Comparison of ENCODE assay signal across 21 cellular contexts in genomic region chr5:154528005-154528594, GRCh38. TPM values are rescaled to one million over a fixed set of nuclear protein-coding genes. Genes with fewer than 3 reads are reported as not detected.
DNase-seq lines count a peak whose midpoint lies in the region; ATAC-seq and TF ChIP-seq lines count a peak whose summit lies in the region.
"Had no signal": no experiment of that assay in that cellular context is flagged by ENCODE, and none has a peak within 500 bp of the region (broad histone marks: within the 10 kb centered on the region; RNA-seq: fewer than 3 reads in every experiment).

No MANE protein-coding gene starts in this region.

- no peak for TF ChIP-seq EP300 in sigmoid colon (IDR thresholded peaks at IDR 0.05)

- DNase-seq in NCI-H1436 (lab: John Stamatoyannopoulos, UW): peak; percentile 13
- no peak for DNase-seq in NCI-H1436 treated with DMSO at 0.1 percent for 48 hours (lab: John Stamatoyannopoulos, UW)
- peak; percentile 20 for DNase-seq in DMS79 treated with DMSO at 0.1 percent for 48 hours (lab: John Stamatoyannopoulos, UW)
- peak; percentile 5 for DNase-seq in sigmoid colon
- no peak for DNase-seq in caudate nucleus (lab: John Stamatoyannopoulos, UW)
- DNase-seq: AML-193; CD4-positive, alpha-beta memory T cell; DMS153; DND-41; EL; H7; IMR-90 had no signal

- ATAC-seq in SK-N-SH treated with all-trans-retinoic acid at 6 μM for 48 hours: no peak
- no peak for ATAC-seq in GM18873 (IDR thresholded peaks at IDR 0.05; ENCODE audit: low FRiP score, unreplicated experiment)
- ATAC-seq: A549, GM23338, HCT116 had no signal

- H3K4me1 ChIP-seq in sigmoid colon: peaks cover 0 to 22% (median 15%) of the 10 kb centered on the region in 4 donors
- H3K4me1 ChIP-seq: BLaER1 had no signal

- no peak overlapping the region for H3K4me3 ChIP-seq in sigmoid colon
- H3K4me3 ChIP-seq: A549, BLaER1, GM12878, GM23338 had no signal

- WGBS in sigmoid colon, 2 donors: 84 to 85% methylated on average over 5 of the region's 5 CpGs

- no peak for TF ChIP-seq CTCF in sigmoid colon (IDR thresholded peaks at IDR 0.05)

- no peaks in the 10 kb centered on the region for H3K27me3 ChIP-seq in sigmoid colon
- H3K27me3 ChIP-seq: BLaER1 had no signal

- H3K36me3 ChIP-seq in sigmoid colon: no peaks in the 10 kb centered on the region
- H3K36me3 ChIP-seq: BLaER1 had no signal

- no peaks in the 10 kb centered on the region for H3K9me3 ChIP-seq in sigmoid colon
- H3K9me3 ChIP-seq: BLaER1 had no signal

- no peak for TF ChIP-seq POLR2A in sigmoid colon (IDR thresholded peaks at IDR 0.05)

- H3K27ac ChIP-seq in sigmoid colon (no peak overlapping the region), caudate nucleus (ENCODE audit: low read depth, low read length) (no peak overlapping the region)
- H3K27ac ChIP-seq: 22Rv1, A549, BLaER1 had no signal

- intact Hi-C loops in sigmoid colon (cut with DNase I): no loop called here

TF ChIP-seq in SK-N-SH treated with all-trans-retinoic acid at 6 μM for 48 hours, 23 proteins besides CTCF, POLR2A, EP300 and RAD21:
- TF ChIP-seq ZNF565 (CRISPR knock-in tag; conservative IDR thresholded peaks at IDR 0.05; ENCODE audit: low read depth) (0 out of 2 replicates have a peak, but pooled peaks have one; percentile 55), ISL1 (CRISPR knock-in tag; IDR thresholded peaks at IDR 0.05) (peak; percentile 93), PPARA (CRISPR knock-in tag; IDR thresholded peaks at IDR 0.05; ENCODE audit: borderline replicate concordance) (no peak), ZC3H10 (CRISPR knock-in tag; IDR thresholded peaks at IDR 0.05) (no peak), ZFP3 (CRISPR knock-in tag; IDR thresholded peaks at IDR 0.05) (no peak), ZNF8 (CRISPR knock-in tag; IDR thresholded peaks at IDR 0.05) (0 out of 2 replicates have a peak, but pooled peaks have one; percentile 42), TOX (CRISPR knock-in tag; IDR thresholded peaks at IDR 0.05; ENCODE audit: borderline replicate concordance) (no peak), PATZ1 (CRISPR knock-in tag; IDR thresholded peaks at IDR 0.05; ENCODE audit: borderline replicate concordance) (no peak), ZFP30 (CRISPR knock-in tag; IDR thresholded peaks at IDR 0.05) (no peak), TCF4 (CRISPR knock-in tag; IDR thresholded peaks at IDR 0.05; ENCODE audit: borderline replicate concordance) (peak; percentile 89; the same call in 1 of the 2 replicates), ARNTL (CRISPR knock-in tag; IDR thresholded peaks at IDR 0.05; ENCODE audit: borderline replicate concordance, low read depth) (no peak), RARB (CRISPR knock-in tag; IDR thresholded peaks at IDR 0.05) (no peak), ZNF70 (CRISPR knock-in tag; IDR thresholded peaks at IDR 0.05) (peak; percentile 47; the same call in 1 of the 2 replicates), GLIS3 (CRISPR knock-in tag; IDR thresholded peaks at IDR 0.05) (no peak), CSRNP3 (CRISPR knock-in tag; IDR thresholded peaks at IDR 0.05) (peak; percentile 54; the same call in 1 of the 2 replicates), SNAI2 (CRISPR knock-in tag; IDR thresholded peaks at IDR 0.05) (peak; percentile 41; the same call in 1 of the 2 replicates), TSHZ2 (CRISPR knock-in tag; IDR thresholded peaks at IDR 0.05) (peak; percentile 89; the same call in 1 of the 2 replicates), CREB5 (CRISPR knock-in tag; IDR thresholded peaks at IDR 0.05; ENCODE audit: low read depth) (peak; percentile 50; the same call in 1 of the 2 replicates), CSDC2 (CRISPR knock-in tag; IDR thresholded peaks at IDR 0.05) (no peak), OSR1 (CRISPR knock-in tag; IDR thresholded peaks at IDR 0.05) (no peak), BACH2 (CRISPR knock-in tag; IDR thresholded peaks at IDR 0.05; ENCODE audit: borderline replicate concordance) (no peak), POU6F1 (CRISPR knock-in tag; IDR thresholded peaks at IDR 0.05; ENCODE audit: borderline replicate concordance, low read depth) (no peak), ESRRG (CRISPR knock-in tag; IDR thresholded peaks at IDR 0.05) (0 out of 2 replicates have a peak, but pooled peaks have one; percentile 11)

RNA-seq across cellular contexts. Expression of gene HAND1, which starts 50.1 kb away (rescaled TPM):
- total RNA-seq in sigmoid colon: 10 to 100 TPM; 45.6 to 69.2 (median 48.9) TPM
- 1 to 10 TPM in 2 of 3 donors, not detected in 1; 2.4 to 6.8 TPM for polyA plus RNA-seq in sigmoid colon
- total RNA-seq: CD4-positive, alpha-beta memory T cell; GM23338; H7; IMR-90 had no signal
- polyA plus RNA-seq: CD14-positive monocyte; CD4-positive, alpha-beta memory T cell; GM23338; IMR-90 had no signal

Comparison
In these comparisons a context has a peak if more than half of its experiments do, and no peak if none do; other contexts are left out.
1. DNase-seq: peak in NCI-H1436 (single experiment), DMS79 treated with DMSO at 0.1 percent for 48 hours (single experiment) and sigmoid colon (single experiment); none in NCI-H1436 treated with DMSO at 0.1 percent for 48 hours (single experiment) and caudate nucleus (0 of 61).